In the genomic region with DNA sequence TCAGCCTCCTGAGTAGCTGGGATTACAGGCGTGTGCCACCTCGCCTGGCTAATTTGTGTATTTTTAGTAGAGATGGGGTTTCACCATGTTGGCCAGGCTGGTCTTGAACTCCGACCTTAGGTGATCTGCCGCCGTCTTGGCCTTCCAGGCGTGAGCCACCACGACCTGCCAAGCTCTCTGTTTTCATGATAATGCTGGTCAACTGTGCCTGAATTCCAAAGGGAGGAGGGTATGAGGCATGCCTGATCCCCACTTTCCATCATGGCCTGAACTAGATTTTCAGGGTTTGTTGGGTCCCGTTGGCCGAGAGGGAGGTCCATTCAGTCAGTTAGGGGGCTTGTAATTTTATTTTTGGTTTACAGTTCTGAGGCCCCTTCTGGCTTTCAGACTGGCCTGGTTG, we compare ENCODE assay signal across 1 cellular context.
TF ChIP-seq lines count a peak whose summit lies in the region.

No MANE protein-coding gene starts in this region.

TF ChIP-seq in WTC11, 78 proteins besides CTCF, POLR2A, EP300 and RAD21:
- TF ChIP-seq, protein P1, sequence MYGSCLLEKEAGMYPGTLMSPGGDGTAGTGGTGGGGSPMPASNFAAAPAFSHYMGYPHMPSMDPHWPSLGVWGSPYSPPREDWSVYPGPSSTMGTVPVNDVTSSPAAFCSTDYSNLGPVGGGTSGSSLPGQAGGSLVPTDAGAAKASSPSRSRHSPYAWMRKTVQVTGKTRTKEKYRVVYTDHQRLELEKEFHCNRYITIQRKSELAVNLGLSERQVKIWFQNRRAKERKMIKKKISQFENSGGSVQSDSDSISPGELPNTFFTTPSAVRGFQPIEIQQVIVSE (CRISPR knock-in tag; IDR thresholded peaks at IDR 0.05; ENCODE audit: borderline replicate concordance), result no peak
- TF ChIP-seq MXD4 (CRISPR knock-in tag; IDR thresholded peaks at IDR 0.05; ENCODE audit: borderline replicate concordance) (no peak), TP53 (CRISPR knock-in tag; IDR thresholded peaks at IDR 0.05) (no peak)
- TF ChIP-seq, protein P2, sequence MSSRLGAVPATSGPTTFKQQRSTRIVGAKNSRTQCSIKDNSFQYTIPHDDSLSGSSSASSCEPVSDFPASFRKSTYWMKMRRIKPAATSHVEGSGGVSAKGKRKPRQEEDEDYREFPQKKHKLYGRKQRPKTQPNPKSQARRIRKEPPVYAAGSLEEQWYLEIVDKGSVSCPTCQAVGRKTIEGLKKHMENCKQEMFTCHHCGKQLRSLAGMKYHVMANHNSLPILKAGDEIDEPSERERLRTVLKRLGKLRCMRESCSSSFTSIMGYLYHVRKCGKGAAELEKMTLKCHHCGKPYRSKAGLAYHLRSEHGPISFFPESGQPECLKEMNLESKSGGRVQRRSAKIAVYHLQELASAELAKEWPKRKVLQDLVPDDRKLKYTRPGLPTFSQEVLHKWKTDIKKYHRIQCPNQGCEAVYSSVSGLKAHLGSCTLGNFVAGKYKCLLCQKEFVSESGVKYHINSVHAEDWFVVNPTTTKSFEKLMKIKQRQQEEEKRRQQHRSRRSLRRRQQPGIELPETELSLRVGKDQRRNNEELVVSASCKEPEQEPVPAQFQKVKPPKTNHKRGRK (CRISPR knock-in tag; IDR thresholded peaks at IDR 0.05; ENCODE audit: borderline replicate concordance), result no peak
TF ChIP-seq in WTC11: peak in this region for 0.
